In genomic region chr11:27524155-27524554, GRCh38 we compare ENCODE assay signal across 11 cellular contexts. TPM values are rescaled to one million over a fixed set of nuclear protein-coding genes. Genes with fewer than 3 reads are reported as not detected.
DNase-seq lines count a peak whose midpoint lies in the region; ATAC-seq, FAIRE-seq and TF ChIP-seq lines count a peak whose summit lies in the region.
"Had no signal": no experiment of that assay in that cellular context is flagged by ENCODE, and none has a peak within 500 bp of the region (broad histone marks: within the 10 kb centered on the region; RNA-seq: fewer than 3 reads in every experiment).

No MANE protein-coding gene starts in this region.

- H3K27ac ChIP-seq in WERI-Rb-1: no peak overlapping the region
- no peak overlapping the region for H3K27ac ChIP-seq in CD4-positive, alpha-beta memory T cell (ENCODE audit: low read depth, low read length)
- H3K27ac ChIP-seq: prostate gland had no signal

- no peaks in the 10 kb centered on the region for H3K4me1 Mint-ChIP-seq in CD4-positive, alpha-beta memory T cell

- H3K4me1 ChIP-seq in CD4-positive, alpha-beta memory T cell (ENCODE audit: insufficient read depth, low read length): no peaks in the 10 kb centered on the region
- H3K4me1 ChIP-seq: prostate gland had no signal

- H3K9me3 Mint-ChIP-seq in CD4-positive, alpha-beta memory T cell: no peaks in the 10 kb centered on the region

- H3K9me3 ChIP-seq in WERI-Rb-1 (ENCODE audit: severe bottlenecking): no peaks in the 10 kb centered on the region
- no peaks in the 10 kb centered on the region for H3K9me3 ChIP-seq in CD4-positive, alpha-beta memory T cell (ENCODE audit: control insufficient read depth in 1 of 2, low read length in 2 of 2)
- H3K9me3 ChIP-seq: prostate gland had no signal

- no peaks in the 10 kb centered on the region for H3K36me3 Mint-ChIP-seq in CD4-positive, alpha-beta memory T cell

- CTCF ChIA-PET in CD4-positive, alpha-beta memory T cell (lab: Charles Lee; ENCODE audit: partially characterized antibody): no interaction called here

- no peaks in the 10 kb centered on the region for H3K27me3 ChIP-seq in WERI-Rb-1 (ENCODE audit: insufficient read depth, low read depth, severe bottlenecking)
- H3K27me3 ChIP-seq in CD4-positive, alpha-beta memory T cell (ENCODE audit: insufficient read depth, low read length): no peaks in the 10 kb centered on the region

- peaks cover 0 to 2% of the 10 kb centered on the region in 2 donors for H3K27me3 Mint-ChIP-seq in CD4-positive, alpha-beta memory T cell

- no peak for TF ChIP-seq CTCF in WERI-Rb-1 (IDR thresholded peaks at IDR 0.05; ENCODE audit: low read depth, low read length)

- no peak overlapping the region for H3K4me3 Mint-ChIP-seq in CD4-positive, alpha-beta memory T cell

- no peaks in the 10 kb centered on the region for H3K36me3 ChIP-seq in WERI-Rb-1
- H3K36me3 ChIP-seq in CD4-positive, alpha-beta memory T cell (ENCODE audit: insufficient read depth, low read length): no peaks in the 10 kb centered on the region
- H3K36me3 ChIP-seq: prostate gland had no signal

- peak; percentile 1 for DNase-seq in DMS 273 treated with DMSO at 0.1 percent for 48 hours (lab: John Stamatoyannopoulos, UW)
- peak; percentile 20 for DNase-seq in HTR-8/SVneo (ENCODE audit: insufficient read length, low spot score)
- DNase-seq in WERI-Rb-1: peak; percentile 15
- peak; percentile 77 for DNase-seq in islet precursor cell
- no peak for DNase-seq in activated T-cell treated with anti-CD3 and anti-CD28 coated beads, Interleukin-2, amount 50 U/mL, for 48 hours
- no peak for DNase-seq in CD4-positive, alpha-beta memory T cell
- DNase-seq: activated CD4-positive, alpha-beta T cell treated with anti-CD3 and anti-CD28 coated beads for 48 hours; anterior cingulate cortex had no signal

- no peak for FAIRE-seq in HTR-8/SVneo (lab: Jason Lieb, UNC)

- ATAC-seq in HG03095 (IDR thresholded peaks at IDR 0.05; ENCODE audit: unreplicated experiment) (no peak), HG03135 (IDR thresholded peaks at IDR 0.05; ENCODE audit: unreplicated experiment) (no peak)

- no peak overlapping the region for H3K4me3 ChIP-seq in WERI-Rb-1 (ENCODE audit: low read depth, low read length)
- H3K4me3 ChIP-seq in CD4-positive, alpha-beta memory T cell (ENCODE audit: low read length in 2 of 2): no peak overlapping the region
- H3K4me3 ChIP-seq: prostate gland had no signal

- POLR2A ChIA-PET in CD4-positive, alpha-beta memory T cell (lab: Charles Lee; ENCODE audit: partially characterized antibody): no interaction called here

- no peak overlapping the region for H3K27ac Mint-ChIP-seq in CD4-positive, alpha-beta memory T cell

- intact Hi-C loops in CD4-positive, alpha-beta memory T cell (cut with micrococcal nuclease): no loop called here

RNA-seq across cellular contexts. Expression of gene LIN7C, which starts 17.6 kb away (rescaled TPM):
- 10 to 100 TPM; 30.7 to 31.8 TPM for total RNA-seq in CD4-positive, alpha-beta memory T cell
- polyA plus RNA-seq in CD4-positive, alpha-beta memory T cell: 10 to 100 TPM; 16.4 to 17.8 TPM

RNA-seq across cellular contexts. Expression of gene LGR4, which starts 51.6 kb away (rescaled TPM):
- 1 to 10 TPM in 1 of 2 experiments, under 1 TPM in 1; 0.58 to 1.6 TPM for total RNA-seq in CD4-positive, alpha-beta memory T cell
- polyA plus RNA-seq in CD4-positive, alpha-beta memory T cell: under 1 TPM; 0.03 to 0.58 TPM

Comparison
In these comparisons a context has a peak if more than half of its experiments do, and no peak if none do; other contexts are left out.
1. DNase-seq: peak in DMS 273 treated with DMSO at 0.1 percent for 48 hours (single experiment), HTR-8/SVneo (single experiment), WERI-Rb-1 (single experiment) and islet precursor cell (single experiment); none in activated T-cell treated with anti-CD3 and anti-CD28 coated beads, Interleukin-2, amount 50 U/mL, for 48 hours (0 of 2) and CD4-positive, alpha-beta memory T cell (0 of 5).